33 cellular contexts compared by ENCODE assay signal in the genomic region with DNA sequence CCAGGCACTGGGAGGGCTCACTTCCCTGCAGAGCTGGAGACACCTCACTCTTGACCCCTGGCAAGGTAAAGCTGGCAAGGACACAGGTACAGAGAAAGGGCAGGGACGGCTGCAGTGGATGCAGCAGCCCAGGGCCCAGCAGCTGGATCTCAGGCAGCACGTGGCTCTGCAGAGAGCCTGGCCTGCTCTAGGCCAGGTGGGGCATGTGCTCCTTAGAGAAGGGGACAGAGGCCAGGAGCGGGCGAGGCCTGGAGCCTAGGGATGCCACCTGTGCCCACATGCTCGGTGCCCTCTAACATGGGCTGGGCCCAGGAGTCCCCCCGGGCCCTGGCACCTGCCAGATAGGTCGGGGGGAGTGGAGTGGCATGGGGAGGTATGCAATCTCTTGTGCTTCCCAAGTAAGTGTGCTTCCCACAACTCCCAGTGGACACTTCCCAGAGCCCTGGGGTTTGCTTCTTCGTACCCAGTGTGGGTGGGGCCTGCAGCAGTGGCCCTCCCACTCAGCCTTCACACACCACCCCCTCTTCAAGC. TPM values are rescaled to one million over a fixed set of nuclear protein-coding genes. Genes with fewer than 3 reads are reported as not detected.
DNase-seq lines count a peak whose midpoint lies in the region; ATAC-seq and TF ChIP-seq lines count a peak whose summit lies in the region.
"Had no signal": no experiment of that assay in that cellular context is flagged by ENCODE, and none has a peak within 500 bp of the region (broad histone marks: within the 10 kb centered on the region; RNA-seq: fewer than 3 reads in every experiment).

No MANE protein-coding gene starts in this region.

- H3K18ac ChIP-seq in neuronal stem cell (ENCODE audit: low read length) = peak overlapping the region; percentile 94

- no peaks in the 10 kb centered on the region for H3K27me3 Mint-ChIP-seq in Caco-2 (ENCODE audit: insufficient read depth, unreplicated experiment)

- BruUV-seq in Caco-2 (replicated peaks; lab: Mats Ljungman, UMichigan) = no TSS peak

- H3K27me3 ChIP-seq in Caco-2 (replicated peaks; ENCODE audit: control insufficient read depth, insufficient read depth, low read length) (no peaks in the 10 kb centered on the region; the same call in 1 of the 2 replicates), H7 (ENCODE audit: control insufficient read depth, insufficient read depth, low read length) (peaks cover 44% of the 10 kb centered on the region), ectodermal cell (ENCODE audit: control insufficient read depth, insufficient read depth, low read length, poor library complexity, severe bottlenecking) (peaks cover 50% of the 10 kb centered on the region), neuronal stem cell (ENCODE audit: control insufficient read depth in 3 of 3, insufficient read depth in 3 of 3, low read depth in 1 of 3, low read length in 3 of 3) (peaks cover 0 to 40% (median 25%) of the 10 kb centered on the region in 3 experiments)
- H3K27me3 ChIP-seq: BLaER1 treated with 17β-estradiol and CSF1 and Interleukin-3, amounts not matched to agents 10 nM and 100 nM; testis; vagina had no signal

- H3K27ac ChIP-seq in ectodermal cell (ENCODE audit: insufficient read depth, low read depth, low read length, poor library complexity, severe bottlenecking) (peak overlapping the region; percentile 88), neuronal stem cell (replicated peaks; ENCODE audit: low read length) (no peak overlapping the region)
- H3K27ac ChIP-seq: BLaER1 treated with 17β-estradiol and CSF1 and Interleukin-3, amounts not matched to agents 10 nM and 100 nM; cardiac muscle cell; PC-9; testis; vagina had no signal

- no peak overlapping the region for H3K4me2 ChIP-seq in neuronal stem cell (ENCODE audit: insufficient read depth, low read length, poor library complexity, severe bottlenecking)
- H3K4me2 ChIP-seq: BLaER1 treated with 17β-estradiol and CSF1 and Interleukin-3, amounts not matched to agents 10 nM and 100 nM; PC-9 had no signal

- H3K36me3 ChIP-seq in Caco-2 (ENCODE audit: control insufficient read depth, insufficient read depth, low read length) = no peaks in the 10 kb centered on the region
- H3K36me3 ChIP-seq in H7 (replicated peaks; ENCODE audit: control insufficient read depth, insufficient read depth, low read length) = no peaks in the 10 kb centered on the region
- no peaks in the 10 kb centered on the region for H3K36me3 ChIP-seq in ectodermal cell (ENCODE audit: control insufficient read depth, insufficient read depth, low read length)
- H3K36me3 ChIP-seq in neuronal stem cell (replicated peaks in 1 of 2; ENCODE audit: control insufficient read depth in 2 of 2, insufficient read depth in 2 of 2, low read length in 2 of 2) = no peaks in the 10 kb centered on the region
- H3K36me3 ChIP-seq: BLaER1 treated with 17β-estradiol and CSF1 and Interleukin-3, amounts not matched to agents 10 nM and 100 nM; cardiac muscle cell; vagina had no signal

- peak overlapping the region; percentile 18 for H3K4me3 Mint-ChIP-seq in Caco-2 (ENCODE audit: unreplicated experiment)
- H3K4me3 Mint-ChIP-seq: activated CD8-positive, alpha-beta T cell treated with anti-CD3 and anti-CD28 coated beads, Interleukin-2, amount 10 ng/mL, durations not matched to agents 7 days and 5 days; activated naive CD4-positive, alpha-beta T cell treated with anti-CD3 and anti-CD28 coated beads, Interleukin-2, amount 10 ng/mL, durations not matched to agents 7 days and 5 days had no signal

- H3K9me3 Mint-ChIP-seq in Caco-2 (ENCODE audit: unreplicated experiment) = peaks cover 17% of the 10 kb centered on the region
- H3K9me3 Mint-ChIP-seq: activated naive CD4-positive, alpha-beta T cell treated with anti-CD3 and anti-CD28 coated beads, Interleukin-2, amount 10 ng/mL, durations not matched to agents 7 days and 5 days had no signal

- intact Hi-C loops in Caco-2 (cut with micrococcal nuclease; ENCODE audit: unreplicated experiment) = no loop called here

- DNase-seq in Caco-2 (peak in 1 of 2 experiments; percentile 19), H7 (peak; percentile 73), neuronal stem cell (ENCODE audit: low spot score) (no peak)
- DNase-seq in activated CD4-positive, CD25-positive, alpha-beta regulatory T cell treated with anti-CD3 and anti-CD28 coated beads, Interleukin-2, amount 50 U/mL, for 72 hours = no peak
- DNase-seq: activated CD4-positive, alpha-beta T cell treated with anti-CD3 and anti-CD28 coated beads for 1 hour; activated CD8-positive, alpha-beta T cell treated with anti-CD3 and anti-CD28 coated beads, Interleukin-2, amount 10 ng/mL, durations not matched to agents 7 days and 5 days; activated naive CD4-positive, alpha-beta T cell treated with anti-CD3 and anti-CD28 coated beads, Interleukin-2, amount 10 ng/mL, durations not matched to agents 7 days and 5 days; anterior cingulate cortex; Calu3; EL; NCI-H1105 treated with DMSO at 0.1 percent for 48 hours; NCI-H2029 treated with DMSO at 0.1 percent for 48 hours; NCI-H226; occipital lobe; PC-9; testis had no signal

- H2BK15ac ChIP-seq in neuronal stem cell (ENCODE audit: low read length) = peak overlapping the region; percentile 23

- no peaks in the 10 kb centered on the region for H3K36me3 Mint-ChIP-seq in Caco-2 (ENCODE audit: insufficient read depth, unreplicated experiment)
- H3K36me3 Mint-ChIP-seq: activated naive CD4-positive, alpha-beta T cell treated with anti-CD3 and anti-CD28 coated beads, Interleukin-2, amount 10 ng/mL, durations not matched to agents 7 days and 5 days; T-cell had no signal

- peak overlapping the region; percentile 28 for H3K14ac ChIP-seq in neuronal stem cell (ENCODE audit: low read length)

- peak overlapping the region; percentile 8 for H2BK5ac ChIP-seq in neuronal stem cell (ENCODE audit: low read length)

- no peaks in the 10 kb centered on the region for H3K79me1 ChIP-seq in neuronal stem cell (ENCODE audit: low read depth, low read length)

- H3K4ac ChIP-seq in neuronal stem cell (ENCODE audit: low read length) = no peak overlapping the region

- H3K4me3 ChIP-seq in Caco-2 (ENCODE audit: low read depth, low read length) = no peak overlapping the region
- no peak overlapping the region for H3K4me3 ChIP-seq in H7 (ENCODE audit: insufficient read depth, low read depth, low read length)
- H3K4me3 ChIP-seq in ectodermal cell (ENCODE audit: insufficient read depth, low read depth, low read length) = peak overlapping the region; percentile 0
- H3K4me3 ChIP-seq in neuronal stem cell (ENCODE audit: low read length in 2 of 2) = no peak overlapping the region
- H3K4me3 ChIP-seq: BLaER1 treated with 17β-estradiol and CSF1 and Interleukin-3, amounts not matched to agents 10 nM and 100 nM; PC-9; testis had no signal

- POLR2A ChIA-PET in Caco-2 (lab: Charles Lee) = no interaction called here

- peak overlapping the region; percentile 58 for H2AK5ac ChIP-seq in neuronal stem cell (ENCODE audit: low read depth, low read length)

- H2BK120ac ChIP-seq in neuronal stem cell (ENCODE audit: low read depth, low read length) = no peak overlapping the region

- H4K91ac ChIP-seq in neuronal stem cell (ENCODE audit: low read depth, low read length, poor library complexity) = no peak overlapping the region

- H3K9ac ChIP-seq in neuronal stem cell (ENCODE audit: low read depth, low read length, poor library complexity) = no peak overlapping the region
- H3K9ac ChIP-seq: BLaER1 treated with 17β-estradiol and CSF1 and Interleukin-3, amounts not matched to agents 10 nM and 100 nM had no signal

- no peaks in the 10 kb centered on the region for H3K4me1 Mint-ChIP-seq in Caco-2 (ENCODE audit: low read depth, unreplicated experiment)
- H3K4me1 Mint-ChIP-seq: activated naive CD4-positive, alpha-beta T cell treated with anti-CD3 and anti-CD28 coated beads, Interleukin-2, amount 10 ng/mL, durations not matched to agents 7 days and 5 days; memory B cell; stimulated activated memory B cell treated with anti-CD40 and anti-IgM and Interleukin-4, amounts not matched to agents 10 μg/mL and 1 μg/mL and 100 μg/mL, for 72 hours had no signal

- H2BK12ac ChIP-seq in neuronal stem cell (ENCODE audit: low read length) = no peak overlapping the region

- WGBS in ectodermal cell, 2 experiments = 66 to 72% methylated on average over 8 of the region's 8 CpGs
- WGBS in neuronal stem cell (ENCODE audit: extremely low coverage in 2 of 2, insufficient read length in 2 of 2, insufficient replicate concordance in 1 of 2), 2 donors = no CpG with 5 or more reads among the region's 8 CpGs

- H3K27ac Mint-ChIP-seq in Caco-2 (ENCODE audit: unreplicated experiment) = no peak overlapping the region
- H3K27ac Mint-ChIP-seq: activated CD8-positive, alpha-beta T cell treated with anti-CD3 and anti-CD28 coated beads, Interleukin-2, amount 10 ng/mL, durations not matched to agents 7 days and 5 days; activated naive CD4-positive, alpha-beta T cell treated with anti-CD3 and anti-CD28 coated beads, Interleukin-2, amount 10 ng/mL, durations not matched to agents 7 days and 5 days; IgD-negative memory B cell; memory B cell; stimulated activated memory B cell treated with anti-CD40 and anti-IgM and Interleukin-4, amounts not matched to agents 10 μg/mL and 1 μg/mL and 100 μg/mL, for 72 hours; T-cell had no signal

- CTCF ChIA-PET in Caco-2 (lab: Charles Lee) = no interaction called here

- ATAC-seq in HG02759 (IDR thresholded peaks at IDR 0.05; ENCODE audit: unreplicated experiment) (no peak), GM19035 (IDR thresholded peaks at IDR 0.05; ENCODE audit: unreplicated experiment) (no peak), GM21381 (IDR thresholded peaks at IDR 0.05; ENCODE audit: unreplicated experiment) (no peak)
- ATAC-seq: T-cell had no signal

- H4K8ac ChIP-seq in neuronal stem cell (ENCODE audit: low read depth, low read length) = no peak overlapping the region

- no peak overlapping the region for H3K23ac ChIP-seq in neuronal stem cell (ENCODE audit: low read depth, low read length, poor library complexity)

- H3K4me1 ChIP-seq in Caco-2 = peaks cover 5% of the 10 kb centered on the region; the same call in 1 of the 2 replicates
- peaks cover 45% of the 10 kb centered on the region for H3K4me1 ChIP-seq in ectodermal cell (ENCODE audit: control insufficient read depth, insufficient read depth, low read length)
- peaks cover 19 to 33% of the 10 kb centered on the region in 2 donors for H3K4me1 ChIP-seq in neuronal stem cell (ENCODE audit: control insufficient read depth in 2 of 2, insufficient read depth in 1 of 2, low read depth in 1 of 2, low read length in 2 of 2)
- H3K4me1 ChIP-seq: testis had no signal

- no peak for TF ChIP-seq CTCF in Caco-2 (IDR thresholded peaks at IDR 0.05; ENCODE audit: insufficient read depth in 1 of 2, low read depth in 1 of 2, low read length in 1 of 2, severe bottlenecking in 1 of 2, unreplicated experiment in 1 of 2)

- H3K9me3 ChIP-seq in Caco-2 (peaks cover 7% of the 10 kb centered on the region; the same call in 1 of the 2 replicates), ectodermal cell (ENCODE audit: control insufficient read depth, low read length) (no peaks in the 10 kb centered on the region), neuronal stem cell (replicated peaks in 1 of 2; ENCODE audit: control insufficient read depth in 2 of 2, insufficient read depth in 1 of 2, low read depth in 1 of 2, low read length in 2 of 2) (peaks cover 0 to 2% of the 10 kb centered on the region in 2 donors)
- H3K9me3 ChIP-seq: testis, vagina had no signal

- no peak overlapping the region for H2AFZ ChIP-seq in neuronal stem cell (ENCODE audit: low read length)
- H2AFZ ChIP-seq: PC-9 had no signal

RNA-seq across cellular contexts. Expression of a gene that starts 30.0 kb away (rescaled TPM):
- 0.09 TPM in 2 replicates for total RNA-seq in Caco-2 (2022)
- total RNA-seq in H7 (2014; rRNA removed; shearing (Covaris generic)) = 0.31 and 0.33 TPM in 2 replicates
- polyA plus RNA-seq in ectodermal cell (2013, experiment 1 of 4) = 23.5 TPM
- 18.5 TPM for polyA plus RNA-seq in ectodermal cell (2013, experiment 2 of 4)
- polyA plus RNA-seq in ectodermal cell (2013, experiment 3 of 4) = 18.4 TPM
- polyA plus RNA-seq in ectodermal cell (2013, experiment 4 of 4) = 20.8 TPM
- 0.01 TPM for polyA plus RNA-seq in neuronal stem cell (2013, experiment 1 of 2)
- polyA plus RNA-seq in neuronal stem cell (2013, experiment 2 of 2) = 0.01 TPM
- total RNA-seq: activated CD8-positive, alpha-beta T cell treated with anti-CD3 and anti-CD28 coated beads, Interleukin-2, amount 10 ng/mL, durations not matched to agents 7 days and 5 days; Calu3; cardiac muscle cell; fibroblast of lung; glomerular endothelial cell; M059J; occipital lobe; renal cortical epithelial cell; vagina had no signal
- polyA plus RNA-seq: AG04450, cardiac muscle cell, fibroblast of lung, IgD-negative memory B cell, smooth muscle cell had no signal

RNA-seq across cellular contexts. Expression of a gene that starts 45.7 kb away (rescaled TPM):
- 374 and 378 TPM in 2 replicates for total RNA-seq in Caco-2 (2022)
- 292 and 326 TPM in 2 replicates for total RNA-seq in H7 (2014; rRNA removed; shearing (Covaris generic))
- polyA plus RNA-seq in ectodermal cell (2013, experiment 1 of 4) = 309 TPM
- 278 TPM for polyA plus RNA-seq in ectodermal cell (2013, experiment 2 of 4)
- 253 TPM for polyA plus RNA-seq in ectodermal cell (2013, experiment 3 of 4)
- 274 TPM for polyA plus RNA-seq in ectodermal cell (2013, experiment 4 of 4)
- polyA plus RNA-seq in neuronal stem cell (2013, experiment 1 of 2) = 267 TPM
- 266 TPM for polyA plus RNA-seq in neuronal stem cell (2013, experiment 2 of 2)
